8 cellular contexts compared by ENCODE assay signal in the genomic region with DNA sequence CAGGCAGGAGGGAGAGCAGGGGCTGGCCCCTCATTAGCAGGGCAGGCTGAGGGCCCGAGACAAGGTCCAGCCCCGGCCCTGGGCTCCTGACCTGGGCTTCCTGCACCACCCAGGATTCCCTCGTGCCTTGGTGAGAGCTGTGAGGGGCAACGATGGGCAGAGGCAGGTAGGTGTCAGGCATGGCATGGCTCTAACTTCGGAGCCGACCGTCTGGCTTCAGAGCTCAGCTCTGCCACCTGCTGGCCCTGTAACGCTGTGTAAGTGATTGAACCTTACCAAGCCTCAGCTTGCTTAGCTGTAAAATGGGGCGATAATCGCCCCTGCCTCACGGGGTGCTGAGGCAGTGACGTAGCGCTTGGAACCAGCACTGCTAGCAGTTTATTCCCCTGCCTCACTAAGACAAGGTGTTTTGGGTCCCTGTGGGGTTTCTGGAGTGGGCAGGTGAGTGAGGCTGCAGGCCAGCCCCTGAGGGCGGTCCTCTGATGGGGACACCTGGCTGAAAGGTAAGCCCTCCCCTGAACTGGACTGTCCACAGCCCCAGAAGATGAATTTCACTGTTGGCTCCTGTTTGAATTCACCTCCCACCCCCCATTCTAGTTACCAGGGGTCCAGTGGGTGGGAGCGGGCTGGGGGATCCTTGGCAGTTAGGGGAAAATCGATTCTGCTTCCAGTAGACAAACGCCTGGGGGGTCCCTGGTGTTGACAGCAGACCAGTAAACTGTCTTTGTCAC.
DNase-seq lines count a peak whose midpoint lies in the region; ATAC-seq lines count a peak whose summit lies in the region.

No MANE protein-coding gene starts in this region.

- H3K4me1 Mint-ChIP-seq in activated T-helper 17 cell treated with anti-CD3 and anti-CD28 coated beads, Interleukin-2, amount 50 U/mL, for 72 hours, result no peaks in the 10 kb centered on the region

- intact Hi-C loops in cardiac septum (cut with DNase I), result no loop called here

- ATAC-seq in activated T-helper 17 cell treated with anti-CD3 and anti-CD28 coated beads, Interleukin-2, amount 50 U/mL, for 72 hours (replicated peaks), result peak; percentile 83
- ATAC-seq in HG03159 (IDR thresholded peaks at IDR 0.05; ENCODE audit: unreplicated experiment), result no peak

- no peak overlapping the region for H3K4me3 Mint-ChIP-seq in activated T-helper 17 cell treated with anti-CD3 and anti-CD28 coated beads, Interleukin-2, amount 50 U/mL, for 72 hours

- H3K36me3 Mint-ChIP-seq in activated T-helper 17 cell treated with anti-CD3 and anti-CD28 coated beads, Interleukin-2, amount 50 U/mL, for 72 hours (ENCODE audit: low read depth), result no peaks in the 10 kb centered on the region

- H3K27me3 Mint-ChIP-seq in activated T-helper 17 cell treated with anti-CD3 and anti-CD28 coated beads, Interleukin-2, amount 50 U/mL, for 72 hours, result peaks cover 11% of the 10 kb centered on the region

- no peak overlapping the region for H3K27ac Mint-ChIP-seq in activated T-helper 17 cell treated with anti-CD3 and anti-CD28 coated beads, Interleukin-2, amount 50 U/mL, for 72 hours

- DNase-seq in NCI-H2081 (lab: John Stamatoyannopoulos, UW), result peak; percentile 30 to 53
- DNase-seq in NCI-H2081 treated with DMSO at 0.1 percent for 48 hours (lab: John Stamatoyannopoulos, UW), result no peak
- DNase-seq in NCI-H1694 treated with DMSO at 0.1 percent for 48 hours (lab: John Stamatoyannopoulos, UW), result peak; percentile 72
- peak; percentile 71 for DNase-seq in cardiac septum (ENCODE audit: low spot score)
- peak; percentile 16 to 43 (median 30) for DNase-seq in stimulated activated CD4-positive, alpha-beta T cell treated with anti-CD3 and anti-CD28 coated beads, Interleukin-12 subunit alpha, Interleukin-12 subunit beta, amount 100 ng/mL, for 48 hours (ENCODE audit: low read depth in 2 of 3, low spot score in 1 of 3)
- DNase-seq in AML-193 (lab: John Stamatoyannopoulos, UW), result no peak

- no peaks in the 10 kb centered on the region for H3K9me3 Mint-ChIP-seq in activated T-helper 17 cell treated with anti-CD3 and anti-CD28 coated beads, Interleukin-2, amount 50 U/mL, for 72 hours

Comparison
In these comparisons a context has a peak if more than half of its experiments do, and no peak if none do; other contexts are left out.
1. DNase-seq: peak in NCI-H2081 (2 of 2), NCI-H1694 treated with DMSO at 0.1 percent for 48 hours (single experiment), cardiac septum (single experiment) and stimulated activated CD4-positive, alpha-beta T cell treated with anti-CD3 and anti-CD28 coated beads, Interleukin-12 subunit alpha, Interleukin-12 subunit beta, amount 100 ng/mL, for 48 hours (3 of 3); none in NCI-H2081 treated with DMSO at 0.1 percent for 48 hours (single experiment) and AML-193 (0 of 2).